ENCODE assay signal across 20 cellular contexts in the genomic region with DNA sequence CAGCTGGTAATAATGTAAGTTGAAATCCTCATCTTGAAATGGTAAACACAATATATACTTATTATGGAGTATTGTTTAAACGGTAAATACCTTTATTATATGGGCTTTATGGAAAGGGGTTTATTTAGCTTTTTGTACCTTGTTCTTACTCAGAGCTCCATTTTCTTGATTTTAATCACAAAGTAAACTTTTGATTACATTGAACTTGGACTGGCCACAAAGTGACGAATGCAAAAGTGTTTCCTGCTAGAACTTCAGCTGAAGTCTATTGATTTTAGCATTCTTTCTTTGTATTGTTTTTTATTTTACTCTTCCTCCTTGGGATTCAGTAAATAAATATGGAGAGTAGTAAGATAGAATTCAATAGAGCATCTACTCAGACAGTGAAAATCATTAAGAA. TPM values are rescaled to one million over a fixed set of nuclear protein-coding genes. Genes with fewer than 3 reads are reported as not detected.
DNase-seq lines count a peak whose midpoint lies in the region; ATAC-seq, FAIRE-seq and TF ChIP-seq lines count a peak whose summit lies in the region.
"Had no signal": no experiment of that assay in that cellular context is flagged by ENCODE, and none has a peak within 500 bp of the region (broad histone marks: within the 10 kb centered on the region; RNA-seq: fewer than 3 reads in every experiment).

No MANE protein-coding gene starts in this region.

- H3K4me3 ChIP-seq in brain microvascular endothelial cell (ENCODE audit: low read depth, low read length) (no peak overlapping the region), liver (ENCODE audit: low read depth in 1 of 3, low read length in 3 of 3) (no peak overlapping the region), upper lobe of left lung (no peak overlapping the region)
- H3K4me3 ChIP-seq in effector memory CD4-positive, alpha-beta T cell (ENCODE audit: insufficient read depth, low read depth, low read length, poor library complexity, severe bottlenecking): no peak overlapping the region

- WGBS in liver: 49% methylated on average over 2 of the region's 2 CpGs
- WGBS in upper lobe of left lung, 2 donors: 61 to 67% methylated on average over 2 of the region's 2 CpGs

- no peak overlapping the region for H3K9ac ChIP-seq in liver (ENCODE audit: low read depth in 1 of 2, low read length in 2 of 2)

- no peaks in the 10 kb centered on the region for H3K36me3 ChIP-seq in brain microvascular endothelial cell (replicated peaks)
- no peaks in the 10 kb centered on the region for H3K36me3 ChIP-seq in liver (ENCODE audit: control insufficient read depth in 4 of 4, insufficient read depth in 3 of 4, low read depth in 1 of 4, low read length in 3 of 4)
- no peaks in the 10 kb centered on the region for H3K36me3 ChIP-seq in effector memory CD4-positive, alpha-beta T cell (ENCODE audit: control insufficient read depth, insufficient read depth, low read length)
- H3K36me3 ChIP-seq in upper lobe of left lung: no peaks in the 10 kb centered on the region
- H3K36me3 ChIP-seq: BE2C had no signal

- ATAC-seq in upper lobe of left lung (ENCODE audit: low FRiP score in 2 of 2) (no peak), HG03457 (IDR thresholded peaks at IDR 0.05; ENCODE audit: unreplicated experiment) (no peak)

- no peak for FAIRE-seq in GM19239 (lab: Jason Lieb, UNC)
- FAIRE-seq: A204.1, D721Med, G401.6, GM12891, HTR-8/SVneo had no signal

- H3K27ac ChIP-seq in brain microvascular endothelial cell (peak overlapping the region; percentile 54), liver (ENCODE audit: low read depth in 1 of 2, low read length in 2 of 2) (no peak overlapping the region), upper lobe of left lung (no peak overlapping the region)
- H3K27ac ChIP-seq in effector memory CD4-positive, alpha-beta T cell (ENCODE audit: insufficient read depth, low read length, poor library complexity, severe bottlenecking): no peak overlapping the region

- H3K27me3 ChIP-seq in brain microvascular endothelial cell (replicated peaks) (no peaks in the 10 kb centered on the region), liver (ENCODE audit: control insufficient read depth in 4 of 4, insufficient read depth in 4 of 4, low read length in 3 of 4) (no peaks in the 10 kb centered on the region), upper lobe of left lung (no peaks in the 10 kb centered on the region)
- H3K27me3 ChIP-seq in effector memory CD4-positive, alpha-beta T cell (replicated peaks; ENCODE audit: control insufficient read depth, insufficient read depth, low read length, poor library complexity, severe bottlenecking): no peaks in the 10 kb centered on the region
- H3K27me3 ChIP-seq: BE2C had no signal

- TF ChIP-seq RAD21 in liver (IDR thresholded peaks at IDR 0.05): no peak

- TF ChIP-seq POLR2A in upper lobe of left lung (IDR thresholded peaks at IDR 0.05): no peak

- in situ Hi-C loops in brain microvascular endothelial cell (cut with HindIII; ENCODE audit: low pct_ligation_motif_present, low sequenced_read_pairs): no loop called here

- H3K9me3 ChIP-seq in liver (ENCODE audit: control insufficient read depth in 4 of 4, low read length in 3 of 4) (no peaks in the 10 kb centered on the region), upper lobe of left lung (no peaks in the 10 kb centered on the region)
- H3K9me3 ChIP-seq in effector memory CD4-positive, alpha-beta T cell (ENCODE audit: control insufficient read depth, low read length): no peaks in the 10 kb centered on the region
- H3K9me3 ChIP-seq: BE2C had no signal

- DNase-seq in HT-29 (ENCODE audit: low spot score) (peak; percentile 60), brain microvascular endothelial cell (no peak), GM19239 (ENCODE audit: insufficient read length, low spot score) (no peak), upper lobe of left lung (no peak)
- no peak for DNase-seq in effector memory CD4-positive, alpha-beta T cell
- DNase-seq: BE2C; CD4-positive, alpha-beta memory T cell; DMS153; DMS79 treated with DMSO at 0.1 percent for 48 hours; EL; GOT3; H9 had no signal

- peaks cover 0 to 4% (median 1%) of the 10 kb centered on the region in 4 donors for H3K4me1 ChIP-seq in liver (ENCODE audit: control insufficient read depth in 4 of 4, insufficient read depth in 4 of 4, low read length in 3 of 4)
- H3K4me1 ChIP-seq in effector memory CD4-positive, alpha-beta T cell (ENCODE audit: control insufficient read depth, insufficient read depth, low read length, poor library complexity, severe bottlenecking): no peaks in the 10 kb centered on the region
- H3K4me1 ChIP-seq in upper lobe of left lung: no peaks in the 10 kb centered on the region

- TF ChIP-seq CTCF in brain microvascular endothelial cell (IDR thresholded peaks at IDR 0.05; ENCODE audit: low read depth, low read length, missing control alignments): no peak
- TF ChIP-seq CTCF in liver (IDR thresholded peaks at IDR 0.05; ENCODE audit: low read depth, low read length, missing input control): no peak
- no peak for TF ChIP-seq CTCF in upper lobe of left lung (IDR thresholded peaks at IDR 0.05)

- TF ChIP-seq EP300 in upper lobe of left lung (IDR thresholded peaks at IDR 0.05): no peak

TF ChIP-seq in liver, 16 proteins besides CTCF, POLR2A, EP300 and RAD21:
- TF ChIP-seq RXRA (IDR thresholded peaks at IDR 0.05) (peak in 1 of 2 donors; percentile 18), HNF4A (conservative IDR thresholded peaks at IDR 0.05) (peak in 1 of 2 donors; percentile 45), YY1 (IDR thresholded peaks at IDR 0.05) (peak; percentile 41)
- TF ChIP-seq, protein P1, sequence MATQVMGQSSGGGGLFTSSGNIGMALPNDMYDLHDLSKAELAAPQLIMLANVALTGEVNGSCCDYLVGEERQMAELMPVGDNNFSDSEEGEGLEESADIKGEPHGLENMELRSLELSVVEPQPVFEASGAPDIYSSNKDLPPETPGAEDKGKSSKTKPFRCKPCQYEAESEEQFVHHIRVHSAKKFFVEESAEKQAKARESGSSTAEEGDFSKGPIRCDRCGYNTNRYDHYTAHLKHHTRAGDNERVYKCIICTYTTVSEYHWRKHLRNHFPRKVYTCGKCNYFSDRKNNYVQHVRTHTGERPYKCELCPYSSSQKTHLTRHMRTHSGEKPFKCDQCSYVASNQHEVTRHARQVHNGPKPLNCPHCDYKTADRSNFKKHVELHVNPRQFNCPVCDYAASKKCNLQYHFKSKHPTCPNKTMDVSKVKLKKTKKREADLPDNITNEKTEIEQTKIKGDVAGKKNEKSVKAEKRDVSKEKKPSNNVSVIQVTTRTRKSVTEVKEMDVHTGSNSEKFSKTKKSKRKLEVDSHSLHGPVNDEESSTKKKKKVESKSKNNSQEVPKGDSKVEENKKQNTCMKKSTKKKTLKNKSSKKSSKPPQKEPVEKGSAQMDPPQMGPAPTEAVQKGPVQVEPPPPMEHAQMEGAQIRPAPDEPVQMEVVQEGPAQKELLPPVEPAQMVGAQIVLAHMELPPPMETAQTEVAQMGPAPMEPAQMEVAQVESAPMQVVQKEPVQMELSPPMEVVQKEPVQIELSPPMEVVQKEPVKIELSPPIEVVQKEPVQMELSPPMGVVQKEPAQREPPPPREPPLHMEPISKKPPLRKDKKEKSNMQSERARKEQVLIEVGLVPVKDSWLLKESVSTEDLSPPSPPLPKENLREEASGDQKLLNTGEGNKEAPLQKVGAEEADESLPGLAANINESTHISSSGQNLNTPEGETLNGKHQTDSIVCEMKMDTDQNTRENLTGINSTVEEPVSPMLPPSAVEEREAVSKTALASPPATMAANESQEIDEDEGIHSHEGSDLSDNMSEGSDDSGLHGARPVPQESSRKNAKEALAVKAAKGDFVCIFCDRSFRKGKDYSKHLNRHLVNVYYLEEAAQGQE (IDR thresholded peaks at IDR 0.05): no peak
- TF ChIP-seq, protein P2, sequence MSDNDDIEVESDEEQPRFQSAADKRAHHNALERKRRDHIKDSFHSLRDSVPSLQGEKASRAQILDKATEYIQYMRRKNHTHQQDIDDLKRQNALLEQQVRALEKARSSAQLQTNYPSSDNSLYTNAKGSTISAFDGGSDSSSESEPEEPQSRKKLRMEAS (IDR thresholded peaks at IDR 0.05): no peak

RNA-seq across cellular contexts. Expression of a gene that starts 19.8 kb away (rescaled TPM):
- 0.08 and 3.8 TPM in 2 replicates for total RNA-seq in HT-29 (2014; rRNA removed; shearing (Covaris generic))
- total RNA-seq in liver (100 to 1,000 TPM; 144 to 321 TPM), upper lobe of left lung (1 to 10 TPM in 5 of 6 donors, not detected in 1; 1.7 to 4.5 (median 3.5) TPM)
- 100 to 1,000 TPM; 278 to 285 TPM for polyA plus RNA-seq in liver
- total RNA-seq: CD4-positive, alpha-beta memory T cell; H9 had no signal
- polyA plus RNA-seq: AG04450; CD4-positive, alpha-beta memory T cell had no signal

Comparison
In these comparisons a context has a peak if more than half of its experiments do, and no peak if none do; other contexts are left out.
1. RNA of a gene that starts 19.8 kb away (total RNA-seq): 144 to 321 TPM in liver; 0.08 to 3.8 TPM in HT-29 and 1.7 to 4.5 TPM in upper lobe of left lung; every median in the first group is over 10 times any median in the second.